In the genomic region with DNA sequence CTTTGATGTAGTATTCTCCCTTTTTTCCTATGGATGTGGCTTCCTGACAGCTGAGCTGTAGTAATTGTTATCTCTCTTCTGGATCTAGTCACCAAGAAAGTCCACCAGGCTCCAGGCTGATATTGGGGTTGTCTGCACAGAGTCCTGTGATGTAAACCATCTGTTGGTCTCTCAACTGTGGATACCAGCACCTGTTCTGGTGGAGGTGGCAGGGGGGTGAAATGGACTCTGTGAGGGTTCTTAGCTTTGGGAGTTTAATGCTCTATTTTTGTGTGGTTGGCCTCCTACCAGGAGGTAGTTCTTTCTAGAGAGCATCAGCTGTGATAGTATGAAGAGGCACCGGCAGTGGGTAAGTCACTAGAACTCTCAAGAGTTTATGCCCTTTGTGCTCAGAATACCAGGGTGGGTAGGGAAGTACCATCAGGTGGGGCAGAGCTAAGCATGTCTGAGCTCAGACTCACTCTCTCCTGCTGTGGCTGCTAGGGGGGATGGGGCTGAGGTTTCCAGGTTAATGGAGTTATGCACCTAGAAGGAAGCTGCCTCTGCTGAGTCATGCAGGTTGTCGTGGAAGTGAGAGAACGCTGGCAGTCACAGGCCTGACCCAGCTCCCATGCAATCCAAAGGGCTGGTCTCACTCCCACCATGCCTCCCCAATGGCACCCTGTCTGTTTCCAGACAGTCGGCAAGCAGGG, we compare ENCODE assay signal across 14 cellular contexts. TPM values are rescaled to one million over a fixed set of nuclear protein-coding genes. Genes with fewer than 3 reads are reported as not detected.
DNase-seq lines count a peak whose midpoint lies in the region; ATAC-seq and TF ChIP-seq lines count a peak whose summit lies in the region.
"Had no signal": no experiment of that assay in that cellular context is flagged by ENCODE, and none has a peak within 500 bp of the region (broad histone marks: within the 10 kb centered on the region; RNA-seq: fewer than 3 reads in every experiment).

No MANE protein-coding gene starts in this region.

- ATAC-seq in Panc1 (peak; percentile 42; the same call in 1 of the 2 replicates), GM19351 (IDR thresholded peaks at IDR 0.05; ENCODE audit: unreplicated experiment) (no peak)
- peak; percentile 47 for ATAC-seq in stimulated activated memory B cell treated with anti-CD40 and anti-IgM and Interleukin-4, amounts not matched to agents 10 μg/mL and 1 μg/mL and 100 μg/mL, for 72 hours
- ATAC-seq: body of pancreas had no signal

- no peak overlapping the region for H3K27ac ChIP-seq in Panc1 (ENCODE audit: low read length)
- no peak overlapping the region for H3K27ac ChIP-seq in esophagus muscularis mucosa (replicated peaks in 1 of 4)
- H3K27ac ChIP-seq: body of pancreas, GM23248 had no signal

- TF ChIP-seq POLR2A in esophagus muscularis mucosa (IDR thresholded peaks at IDR 0.05; ENCODE audit: low read depth), result no peak

- DNase-seq in NCI-H510A (lab: John Stamatoyannopoulos, UW) (peak; percentile 1), NCI-H510A treated with DMSO at 0.1 percent for 48 hours (lab: John Stamatoyannopoulos, UW) (no peak), Panc1 (ENCODE audit: low read depth, low spot score) (no peak), iPS DF 4.7 (ENCODE audit: extremely low read depth, low spot score) (peak; percentile 28), esophagus muscularis mucosa (ENCODE audit: extremely low spot score) (no peak), occipital lobe (lab: John Stamatoyannopoulos, UW) (no peak)
- DNase-seq: GM23248 had no signal

- WGBS in esophagus muscularis mucosa, result 79% methylated on average over 4 of the region's 4 CpGs

- no peaks in the 10 kb centered on the region for H3K27me3 Mint-ChIP-seq in stimulated activated memory B cell treated with anti-CD40 and anti-IgM and Interleukin-4, amounts not matched to agents 10 μg/mL and 1 μg/mL and 100 μg/mL, for 72 hours

- H3K4me3 ChIP-seq in Panc1 (ENCODE audit: low read depth in 2 of 2, low read length in 2 of 2) (no peak overlapping the region), esophagus muscularis mucosa (no peak overlapping the region)
- H3K4me3 ChIP-seq: body of pancreas, GM23248 had no signal

- no peak overlapping the region for H3K27ac Mint-ChIP-seq in stimulated activated memory B cell treated with anti-CD40 and anti-IgM and Interleukin-4, amounts not matched to agents 10 μg/mL and 1 μg/mL and 100 μg/mL, for 72 hours
- H3K27ac Mint-ChIP-seq: T-helper 1 cell treated with Interleukin-12 subunit alpha and Interleukin-12 subunit beta and Interleukin-4 antibody, amounts not matched to agents 30 μg/mL and 1 μg/mL, for 36 hours had no signal

- H3K36me3 ChIP-seq in Panc1 (ENCODE audit: control insufficient read depth, insufficient read depth, low read length) (no peaks in the 10 kb centered on the region), esophagus muscularis mucosa (no peaks in the 10 kb centered on the region)

- CTCF ChIA-PET in Panc1 (lab: Charles Lee), result no interaction called here

- intact Hi-C loops in Panc1 (cut with micrococcal nuclease; ENCODE audit: unreplicated experiment) (no loop called here), esophagus muscularis mucosa (cut with DNase I) (no loop called here)

- no peak for TF ChIP-seq EP300 in esophagus muscularis mucosa (IDR thresholded peaks at IDR 0.05)

- H3K9me3 Mint-ChIP-seq in stimulated activated memory B cell treated with anti-CD40 and anti-IgM and Interleukin-4, amounts not matched to agents 10 μg/mL and 1 μg/mL and 100 μg/mL, for 72 hours, result peaks cover 3% of the 10 kb centered on the region

- no peak overlapping the region for H3K4me3 Mint-ChIP-seq in stimulated activated memory B cell treated with anti-CD40 and anti-IgM and Interleukin-4, amounts not matched to agents 10 μg/mL and 1 μg/mL and 100 μg/mL, for 72 hours
- H3K4me3 Mint-ChIP-seq: T-helper 1 cell treated with Interleukin-12 subunit alpha and Interleukin-12 subunit beta and Interleukin-4 antibody, amounts not matched to agents 30 μg/mL and 1 μg/mL, for 36 hours had no signal

- POLR2A ChIA-PET in Panc1 (lab: Charles Lee), result no interaction called here

- in situ Hi-C loops in Panc1 (cut with HindIII; ENCODE audit: low pct_unique_long_range_greater_than_20kb, low sequenced_read_pairs), result no loop called here

- H3K4me1 ChIP-seq in Panc1 (ENCODE audit: control insufficient read depth, insufficient read depth, low read length) (no peaks in the 10 kb centered on the region), esophagus muscularis mucosa (no peaks in the 10 kb centered on the region)
- H3K4me1 ChIP-seq: body of pancreas had no signal

- peaks cover 5% of the 10 kb centered on the region for H3K36me3 Mint-ChIP-seq in stimulated activated memory B cell treated with anti-CD40 and anti-IgM and Interleukin-4, amounts not matched to agents 10 μg/mL and 1 μg/mL and 100 μg/mL, for 72 hours

- no peak for TF ChIP-seq CTCF in Panc1 (IDR thresholded peaks at IDR 0.05)
- TF ChIP-seq CTCF in esophagus muscularis mucosa (IDR thresholded peaks at IDR 0.05), result no peak

- peaks cover 6% of the 10 kb centered on the region for H3K4me1 Mint-ChIP-seq in stimulated activated memory B cell treated with anti-CD40 and anti-IgM and Interleukin-4, amounts not matched to agents 10 μg/mL and 1 μg/mL and 100 μg/mL, for 72 hours

- H3K27me3 ChIP-seq in Panc1 (ENCODE audit: control insufficient read depth, insufficient read depth, low read length), result no peaks in the 10 kb centered on the region
- no peaks in the 10 kb centered on the region for H3K27me3 ChIP-seq in esophagus muscularis mucosa
- H3K27me3 ChIP-seq: body of pancreas had no signal

- no TSS peak for BruUV-seq in Panc1 (replicated peaks; lab: Mats Ljungman, UMichigan)

- no peaks in the 10 kb centered on the region for H3K9me3 ChIP-seq in Panc1 (ENCODE audit: control insufficient read depth, insufficient read depth, low read depth, low read length)
- H3K9me3 ChIP-seq in esophagus muscularis mucosa, result no peaks in the 10 kb centered on the region
- H3K9me3 ChIP-seq: body of pancreas had no signal

RNA-seq across cellular contexts. Expression of a gene that starts 3.0 kb away (rescaled TPM):
- total RNA-seq in Panc1 (2021; ENCODE audit: unreplicated experiment) (1.4 TPM), esophagus muscularis mucosa (1 to 10 TPM; 1.5 to 3.3 (median 1.6) TPM), occipital lobe (11.4 TPM)
- 0.55 TPM for polyA plus RNA-seq in Panc1 (2012; ENCODE audit: insufficient read length)

RNA-seq across cellular contexts. Expression of a gene that starts 13.0 kb away (rescaled TPM):
- total RNA-seq in Panc1 (2021; ENCODE audit: unreplicated experiment) (not detected), esophagus muscularis mucosa (not detected), occipital lobe (0.62 TPM)
- polyA plus RNA-seq in Panc1 (2012; ENCODE audit: insufficient read length), result not detected
- total RNA-seq: A673, body of pancreas, GM23248, lung microvascular endothelial cell, pulmonary artery endothelial cell had no signal

RNA-seq across cellular contexts. Expression of a gene that starts 32.7 kb away (rescaled TPM):
- total RNA-seq in Panc1 (2021; ENCODE audit: unreplicated experiment) (0.39 TPM), esophagus muscularis mucosa (1 to 10 TPM in 1 of 4 donors, under 1 TPM in 3; 0.52 to 1.7 (median 0.80) TPM), occipital lobe (8.3 TPM)
- polyA plus RNA-seq in Panc1 (2012; ENCODE audit: insufficient read length), result not detected
- polyA plus RNA-seq: GM23248 had no signal

RNA-seq across cellular contexts. Expression of a gene that starts 44.6 kb away (rescaled TPM):
- total RNA-seq in Panc1 (2021; ENCODE audit: unreplicated experiment) (0.18 TPM), esophagus muscularis mucosa (1 to 10 TPM in 3 of 4 donors, under 1 TPM in 1; 0.99 to 4.2 (median 1.3) TPM), occipital lobe (12.6 TPM)
- not detected for polyA plus RNA-seq in Panc1 (2012; ENCODE audit: insufficient read length)
- polyA plus RNA-seq: GM23248 had no signal

RNA-seq across cellular contexts. Expression of a gene that starts 56.0 kb away (rescaled TPM):
- 0.95 TPM for total RNA-seq in Panc1 (2021; ENCODE audit: unreplicated experiment)
- not detected for polyA plus RNA-seq in Panc1 (2012; ENCODE audit: insufficient read length)
- total RNA-seq in esophagus muscularis mucosa, result 1 to 10 TPM in 3 of 4 donors, under 1 TPM in 1; 0.78 to 4.6 (median 1.3) TPM
- total RNA-seq in occipital lobe, result 22.9 TPM
- polyA plus RNA-seq: GM23248 had no signal

Comparison
In these comparisons a context has a peak if more than half of its experiments do, and no peak if none do; other contexts are left out.
1. DNase-seq: peak in NCI-H510A (single experiment) and iPS DF 4.7 (single experiment); none in NCI-H510A treated with DMSO at 0.1 percent for 48 hours (single experiment), Panc1 (single experiment), esophagus muscularis mucosa (single experiment) and occipital lobe (single experiment).